In genomic region chr2:86788881-86789686, GRCh38 we compare ENCODE assay signal across 1 cellular context.
TF ChIP-seq lines count a peak whose summit lies in the region.

No MANE protein-coding gene starts in this region.

TF ChIP-seq in HepG2, 621 proteins besides CTCF, POLR2A, EP300 and RAD21 (continued from another document):
- TF ChIP-seq, protein P1, sequence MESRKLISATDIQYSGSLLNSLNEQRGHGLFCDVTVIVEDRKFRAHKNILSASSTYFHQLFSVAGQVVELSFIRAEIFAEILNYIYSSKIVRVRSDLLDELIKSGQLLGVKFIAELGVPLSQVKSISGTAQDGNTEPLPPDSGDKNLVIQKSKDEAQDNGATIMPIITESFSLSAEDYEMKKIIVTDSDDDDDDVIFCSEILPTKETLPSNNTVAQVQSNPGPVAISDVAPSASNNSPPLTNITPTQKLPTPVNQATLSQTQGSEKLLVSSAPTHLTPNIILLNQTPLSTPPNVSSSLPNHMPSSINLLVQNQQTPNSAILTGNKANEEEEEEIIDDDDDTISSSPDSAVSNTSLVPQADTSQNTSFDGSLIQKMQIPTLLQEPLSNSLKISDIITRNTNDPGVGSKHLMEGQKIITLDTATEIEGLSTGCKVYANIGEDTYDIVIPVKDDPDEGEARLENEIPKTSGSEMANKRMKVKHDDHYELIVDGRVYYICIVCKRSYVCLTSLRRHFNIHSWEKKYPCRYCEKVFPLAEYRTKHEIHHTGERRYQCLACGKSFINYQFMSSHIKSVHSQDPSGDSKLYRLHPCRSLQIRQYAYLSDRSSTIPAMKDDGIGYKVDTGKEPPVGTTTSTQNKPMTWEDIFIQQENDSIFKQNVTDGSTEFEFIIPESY (CRISPR knock-in tag; IDR thresholded peaks at IDR 0.05): peak; percentile 21; the same call in 1 of the 2 replicates
- TF ChIP-seq RFX3 (CRISPR knock-in tag; IDR thresholded peaks at IDR 0.05) (no peak), ZBTB21 (CRISPR knock-in tag; IDR thresholded peaks at IDR 0.05) (no peak)
